ENCODE assay signal across 8 cellular contexts in genomic region chr10:102420443-102420809, GRCh38. TPM values are rescaled to one million over a fixed set of nuclear protein-coding genes. Genes with fewer than 3 reads are reported as not detected.
DNase-seq lines count a peak whose midpoint lies in the region; ATAC-seq and TF ChIP-seq lines count a peak whose summit lies in the region.

No MANE protein-coding gene starts in this region.

- no CpG with 5 or more reads among the region's 17 CpGs for WGBS in H9 (ENCODE audit: extremely low coverage, insufficient read length, low lambda C conversion rate)

- ATAC-seq in CD8-positive, alpha-beta T cell = no peak

- H3K36me3 Mint-ChIP-seq in CD8-positive, alpha-beta T cell = peaks cover 15% of the 10 kb centered on the region
- peaks cover 6 to 17% (median 16%) of the 10 kb centered on the region in 3 experiments; a peak in 5 of 7 replicates for H3K36me3 Mint-ChIP-seq in H9 (ENCODE audit: insufficient read depth in 1 of 3, low read depth in 3 of 3)

- no peaks in the 10 kb centered on the region for H3K36me3 ChIP-seq in CD8-positive, alpha-beta T cell (ENCODE audit: insufficient read depth, low read length)
- peaks cover 11% of the 10 kb centered on the region for H3K36me3 ChIP-seq in fibroblast of lung (ENCODE audit: control insufficient read depth, insufficient read depth, low read length)
- H3K36me3 ChIP-seq in parathyroid adenoma (ENCODE audit: control insufficient read depth, insufficient read depth, low read length) = no peaks in the 10 kb centered on the region

- no peak overlapping the region for H2BK5ac ChIP-seq in H9 (ENCODE audit: insufficient read length, low read length)

- H4K8ac ChIP-seq in H9 (replicated peaks; ENCODE audit: insufficient read length, low read depth, low read length) = no peak overlapping the region

- no peak overlapping the region for H2BK15ac ChIP-seq in H9 (ENCODE audit: low read depth, low read length)

- H2BK120ac ChIP-seq in H9 (ENCODE audit: low read depth, low read length, poor library complexity, severe bottlenecking) = no peak overlapping the region

- H3K4me2 ChIP-seq in H9 (ENCODE audit: insufficient read depth, insufficient read length, low read length) = peak overlapping the region; percentile 74
- peak overlapping the region; percentile 93 for H3K4me2 ChIP-seq in fibroblast of lung (ENCODE audit: extremely low read depth, insufficient read depth, low read length)
- H3K4me2 ChIP-seq in parathyroid adenoma (ENCODE audit: low read length) = peak overlapping the region; percentile 76

- no peaks in the 10 kb centered on the region for H3K79me1 ChIP-seq in H9 (ENCODE audit: insufficient read depth, low read depth, low read length, poor library complexity, severe bottlenecking)

- peaks cover 20% of the 10 kb centered on the region for H3K27me3 Mint-ChIP-seq in CD8-positive, alpha-beta T cell (ENCODE audit: low read depth)
- peaks cover 25% of the 10 kb centered on the region for H3K27me3 Mint-ChIP-seq in H9 (ENCODE audit: low read depth)

- H3K27ac ChIP-seq in CD8-positive, alpha-beta T cell (ENCODE audit: low read depth, low read length) = peak overlapping the region; percentile 79
- H3K27ac ChIP-seq in H9 (ENCODE audit: insufficient read length, low read depth, low read length) = no peak overlapping the region
- peak overlapping the region; percentile 74 for H3K27ac ChIP-seq in fibroblast of lung (ENCODE audit: insufficient read depth, low read length)
- H3K27ac ChIP-seq in parathyroid adenoma = peak overlapping the region; percentile 98

- no peak overlapping the region for H3T11ph ChIP-seq in H9 (ENCODE audit: low read length)

- H3K18ac ChIP-seq in H9 (ENCODE audit: insufficient read length, low read depth, low read length) = no peak overlapping the region

- H2AFZ ChIP-seq in H9 (ENCODE audit: low read length) (no peak overlapping the region), fibroblast of lung (ENCODE audit: low read length) (peak overlapping the region; percentile 99), parathyroid adenoma (peak overlapping the region; percentile 95)

- no peak overlapping the region for H3K4ac ChIP-seq in H9 (ENCODE audit: low read depth, low read length)

- H3K9me3 ChIP-seq in CD8-positive, alpha-beta T cell (ENCODE audit: low read length) = no peaks in the 10 kb centered on the region
- H3K9me3 ChIP-seq in H9 (ENCODE audit: control insufficient read depth, low read depth, low read length) (no peaks in the 10 kb centered on the region), fibroblast of lung (ENCODE audit: control insufficient read depth, insufficient read depth, low read depth, low read length) (no peaks in the 10 kb centered on the region), parathyroid adenoma (ENCODE audit: control insufficient read depth, low read length) (no peaks in the 10 kb centered on the region)

- no peak overlapping the region for H2BK20ac ChIP-seq in H9 (ENCODE audit: low read depth, low read length, poor library complexity, severe bottlenecking)

- H3K4me3 Mint-ChIP-seq in CD8-positive, alpha-beta T cell = peak overlapping the region; percentile 95
- peak overlapping the region; percentile 92 to 97 for H3K4me3 Mint-ChIP-seq in H9

- peaks cover 6% of the 10 kb centered on the region for H3K27me3 ChIP-seq in CD8-positive, alpha-beta T cell (ENCODE audit: insufficient read depth, low read length)
- no peaks in the 10 kb centered on the region for H3K27me3 ChIP-seq in H9 (ENCODE audit: insufficient read depth, low read length)
- peaks cover 17% of the 10 kb centered on the region for H3K27me3 ChIP-seq in fibroblast of lung (ENCODE audit: control insufficient read depth, insufficient read depth, low read length)
- no peaks in the 10 kb centered on the region for H3K27me3 ChIP-seq in parathyroid adenoma (ENCODE audit: control insufficient read depth, insufficient read depth, low read length)

- no peak overlapping the region for H2BK12ac ChIP-seq in H9 (ENCODE audit: insufficient read length, low read depth, low read length)

- H3K23me2 ChIP-seq in H9 (ENCODE audit: insufficient read length, low read depth, low read length, poor library complexity, severe bottlenecking) = peaks cover 35% of the 10 kb centered on the region

- DNase-seq in CD8-positive, alpha-beta T cell = peak in 1 of 7 experiments; percentile 59
- DNase-seq in H9 (no peak), RPMI8226 (peak; percentile 88), fibroblast of lung (ENCODE audit: low read depth in 2 of 2) (no peak), foreskin melanocyte (no peak), kidney tubule cell (ENCODE audit: low spot score) (no peak), dedifferentiated amniotic fluid mesenchymal stem cell (ENCODE audit: extremely low spot score) (no peak)

- POLR2A ChIA-PET in CD8-positive, alpha-beta T cell (lab: Charles Lee) = interaction anchor here (0.6 to 6.3 kb wide), 14 partner anchors 9 to 288 kb away, joined by 3 to 66 read pairs (median 6); partner anchors contain the start of genes ACTR1A, C10orf95, CUEDC2 and PPRC1

- intact Hi-C loops in CD8-positive, alpha-beta T cell (cut with DNase I, micrococcal nuclease) = loop anchor here (2.0 to 10.0 kb wide), 4 partner anchors 40 to 366 kb away; partner anchors contain the start of genes ARMH3 (in 1 of the 2), NOLC1 (in 1 of the 2) and PPRC1 (in 1 of the 2)

- H3K56ac ChIP-seq in H9 (ENCODE audit: insufficient read length, low read depth, low read length) = no peak overlapping the region

- H3K4me3 ChIP-seq in CD8-positive, alpha-beta T cell (ENCODE audit: low read depth, low read length) = peak overlapping the region; percentile 81
- peak overlapping the region; percentile 72 to 94 (median 92) for H3K4me3 ChIP-seq in fibroblast of lung (replicated peaks in 1 of 4; ENCODE audit: control extremely low read depth in 1 of 4, insufficient read depth in 1 of 4, low read depth in 3 of 4, low read length in 4 of 4)
- peak overlapping the region; percentile 85 for H3K4me3 ChIP-seq in parathyroid adenoma (ENCODE audit: low read depth, low read length)

- peaks cover 36% of the 10 kb centered on the region for H3K4me1 ChIP-seq in CD8-positive, alpha-beta T cell (ENCODE audit: insufficient read depth, low read length)
- H3K4me1 ChIP-seq in H9 (ENCODE audit: insufficient read depth, low read length) (peaks cover 2% of the 10 kb centered on the region; the same call in 1 of the 2 replicates), fibroblast of lung (ENCODE audit: control insufficient read depth, extremely low read depth, insufficient read depth, low read length) (peaks cover 21% of the 10 kb centered on the region), parathyroid adenoma (peaks cover 15% of the 10 kb centered on the region)

- CTCF ChIA-PET in CD8-positive, alpha-beta T cell (lab: Charles Lee) = interaction anchor here (1.1 to 5.4 kb wide), 8 partner anchors 7 to 189 kb away, joined by 4 to 45 read pairs (median 20); partner anchors contain the start of genes C10orf95, CUEDC2 and NFKB2

- H4K20me1 ChIP-seq in H9 (ENCODE audit: control insufficient read depth, insufficient read depth, insufficient read length) (no peaks in the 10 kb centered on the region), fibroblast of lung (ENCODE audit: control insufficient read depth, extremely low read depth, insufficient read depth, low read length) (no peaks in the 10 kb centered on the region)

- no peak overlapping the region for H4K91ac ChIP-seq in H9 (ENCODE audit: insufficient read length, low read depth, low read length)

- H3K4me1 Mint-ChIP-seq in CD8-positive, alpha-beta T cell (ENCODE audit: low read depth) = peaks cover 39% of the 10 kb centered on the region
- peaks cover 15 to 25% of the 10 kb centered on the region in 2 experiments for H3K4me1 Mint-ChIP-seq in H9

- H3K79me2 ChIP-seq in H9 (ENCODE audit: insufficient read depth, low read length) (no peaks in the 10 kb centered on the region), fibroblast of lung (ENCODE audit: control insufficient read depth, insufficient read depth, low read length) (peaks cover 3% of the 10 kb centered on the region), parathyroid adenoma (peaks cover 6% of the 10 kb centered on the region)

- peak overlapping the region; percentile 91 for H3K27ac Mint-ChIP-seq in CD8-positive, alpha-beta T cell
- peak overlapping the region; percentile 88 to 99 (median 98); a peak in 6 of 7 replicates for H3K27ac Mint-ChIP-seq in H9

- H3K23ac ChIP-seq in H9 (ENCODE audit: insufficient read length, low read depth, low read length) = no peak overlapping the region

- TF ChIP-seq CTCF in CD8-positive, alpha-beta T cell (IDR thresholded peaks at IDR 0.05) = no peak
- TF ChIP-seq CTCF in H9 (conservative IDR thresholded peaks at IDR 0.05) = 0 out of 3 replicates have a peak, but pooled peaks have one; percentile 8
- no peak for TF ChIP-seq CTCF in fibroblast of lung (conservative IDR thresholded peaks at IDR 0.05 in 1 of 2, IDR thresholded peaks at IDR 0.05 in 1 of 2; ENCODE audit: low read depth in 1 of 2, low read length in 2 of 2)
- no peak for TF ChIP-seq CTCF in parathyroid adenoma (IDR thresholded peaks at IDR 0.05)

- no peaks in the 10 kb centered on the region for H3K9me3 Mint-ChIP-seq in CD8-positive, alpha-beta T cell
- H3K9me3 Mint-ChIP-seq in H9 = no peaks in the 10 kb centered on the region; a peak in 1 of 5 replicates

- peak overlapping the region; percentile 23 for H3K9ac ChIP-seq in H9 (ENCODE audit: extremely low read depth, insufficient read length, low read length)
- H3K9ac ChIP-seq in fibroblast of lung (ENCODE audit: insufficient read depth, low read length) = peak overlapping the region; percentile 62
- peak overlapping the region; percentile 64 for H3K9ac ChIP-seq in parathyroid adenoma

- H2AK5ac ChIP-seq in H9 (ENCODE audit: insufficient read length, low read length) = no peak overlapping the region

- H4K5ac ChIP-seq in H9 (ENCODE audit: insufficient read length, low read depth, low read length) = no peak overlapping the region

- no peak overlapping the region for H3K14ac ChIP-seq in H9 (ENCODE audit: insufficient read depth, low read length)

RNA-seq across cellular contexts. Expression of gene FBXL15, which starts 0.2 kb away (rescaled TPM):
- 1 to 10 TPM; 7.0 to 7.9 TPM for total RNA-seq in CD8-positive, alpha-beta T cell
- total RNA-seq in H9 (2021) (8.4 and 9.1 TPM in 2 replicates), fibroblast of lung (6.7 and 7.3 TPM in 2 replicates)
- polyA plus RNA-seq in fibroblast of lung = 2.2 and 2.8 TPM in 2 replicates
- 5.7 and 6.8 TPM in 2 replicates for polyA plus RNA-seq in fibroblast of lung (2012)
- polyA minus RNA-seq in fibroblast of lung (ENCODE audit: low replicate concordance) = 0.47 and 0.82 TPM in 2 replicates

RNA-seq across cellular contexts. Expression of gene PSD, which starts 1.8 kb away (rescaled TPM):
- total RNA-seq in CD8-positive, alpha-beta T cell = 10 to 100 TPM; 16.7 to 18.2 TPM
- total RNA-seq in H9 (2021) (3.4 and 3.6 TPM in 2 replicates), fibroblast of lung (5.3 and 6.9 TPM in 2 replicates)
- 0.07 and 0.30 TPM in 2 replicates for polyA plus RNA-seq in fibroblast of lung
- polyA plus RNA-seq in fibroblast of lung (2012) = 1.6 and 2.6 TPM in 2 replicates
- not detected in 2 replicates for polyA minus RNA-seq in fibroblast of lung (ENCODE audit: low replicate concordance)

RNA-seq across cellular contexts. Expression of gene CUEDC2, which starts 11.9 kb away (rescaled TPM):
- 10 to 100 TPM; 24.2 to 27.0 TPM for total RNA-seq in CD8-positive, alpha-beta T cell
- 41.2 and 43.0 TPM in 2 replicates for total RNA-seq in H9 (2021)
- total RNA-seq in fibroblast of lung = 60.8 and 63.2 TPM in 2 replicates
- 62.3 and 66.8 TPM in 2 replicates for polyA plus RNA-seq in fibroblast of lung
- polyA plus RNA-seq in fibroblast of lung (2012) = 72.6 and 85.2 TPM in 2 replicates
- polyA minus RNA-seq in fibroblast of lung (ENCODE audit: low replicate concordance) = 75.4 and 77.0 TPM in 2 replicates

RNA-seq across cellular contexts. Expression of gene NFKB2, which starts 24.9 kb away (rescaled TPM):
- total RNA-seq in CD8-positive, alpha-beta T cell = 100 to 1,000 TPM; 369 to 398 TPM
- total RNA-seq in H9 (2021) (21.0 and 23.7 TPM in 2 replicates), fibroblast of lung (16.7 and 23.3 TPM in 2 replicates)
- polyA plus RNA-seq in fibroblast of lung = 6.8 and 7.6 TPM in 2 replicates
- polyA plus RNA-seq in fibroblast of lung (2012) = 10.5 and 13.1 TPM in 2 replicates
- 11.3 and 14.5 TPM in 2 replicates for polyA minus RNA-seq in fibroblast of lung (ENCODE audit: low replicate concordance)

RNA-seq across cellular contexts. Expression of gene C10orf95, which starts 30.9 kb away (rescaled TPM):
- total RNA-seq in CD8-positive, alpha-beta T cell = under 1 TPM; 0.31 to 0.35 TPM
- not detected in 2 replicates for total RNA-seq in H9 (2021)
- total RNA-seq in fibroblast of lung = under 0.01 and 0.17 TPM in 2 replicates
- polyA plus RNA-seq in fibroblast of lung = not detected in 2 replicates
- polyA plus RNA-seq in fibroblast of lung (2012) = not detected in 2 replicates
- not detected in 2 replicates for polyA minus RNA-seq in fibroblast of lung (ENCODE audit: low replicate concordance)
